3 cellular contexts compared by ENCODE assay signal in genomic region chr2:25504266-25504665, GRCh38.
TF ChIP-seq lines count a peak whose summit lies in the region.

No MANE protein-coding gene starts in this region.

TF ChIP-seq in HepG2, 621 proteins besides CTCF, POLR2A, EP300 and RAD21 (continues in another document):
- TF ChIP-seq, protein P1, sequence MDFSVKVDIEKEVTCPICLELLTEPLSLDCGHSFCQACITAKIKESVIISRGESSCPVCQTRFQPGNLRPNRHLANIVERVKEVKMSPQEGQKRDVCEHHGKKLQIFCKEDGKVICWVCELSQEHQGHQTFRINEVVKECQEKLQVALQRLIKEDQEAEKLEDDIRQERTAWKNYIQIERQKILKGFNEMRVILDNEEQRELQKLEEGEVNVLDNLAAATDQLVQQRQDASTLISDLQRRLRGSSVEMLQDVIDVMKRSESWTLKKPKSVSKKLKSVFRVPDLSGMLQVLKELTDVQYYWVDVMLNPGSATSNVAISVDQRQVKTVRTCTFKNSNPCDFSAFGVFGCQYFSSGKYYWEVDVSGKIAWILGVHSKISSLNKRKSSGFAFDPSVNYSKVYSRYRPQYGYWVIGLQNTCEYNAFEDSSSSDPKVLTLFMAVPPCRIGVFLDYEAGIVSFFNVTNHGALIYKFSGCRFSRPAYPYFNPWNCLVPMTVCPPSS (IDR thresholded peaks at IDR 0.05), result peak; percentile 74; the same call in 1 of the 2 replicates
- TF ChIP-seq SP1 (IDR thresholded peaks at IDR 0.05) (peak; percentile 5; the same call in 1 of the 2 replicates), SP1 (CRISPR knock-in tag; IDR thresholded peaks at IDR 0.05) (no peak), ZNF770 (CRISPR knock-in tag; IDR thresholded peaks at IDR 0.05) (no peak)

TF ChIP-seq in WTC11, 78 proteins besides CTCF, POLR2A, EP300 and RAD21:
- TF ChIP-seq ZNF512 (CRISPR knock-in tag; IDR thresholded peaks at IDR 0.05; ENCODE audit: borderline replicate concordance) (0 out of 2 replicates have a peak, but pooled peaks have one; percentile 59), TEAD1 (CRISPR knock-in tag; IDR thresholded peaks at IDR 0.05) (no peak)

TF ChIP-seq in K562, 482 proteins besides CTCF, POLR2A, EP300 and RAD21 (continued from another document):
- TF ChIP-seq, protein P2, sequence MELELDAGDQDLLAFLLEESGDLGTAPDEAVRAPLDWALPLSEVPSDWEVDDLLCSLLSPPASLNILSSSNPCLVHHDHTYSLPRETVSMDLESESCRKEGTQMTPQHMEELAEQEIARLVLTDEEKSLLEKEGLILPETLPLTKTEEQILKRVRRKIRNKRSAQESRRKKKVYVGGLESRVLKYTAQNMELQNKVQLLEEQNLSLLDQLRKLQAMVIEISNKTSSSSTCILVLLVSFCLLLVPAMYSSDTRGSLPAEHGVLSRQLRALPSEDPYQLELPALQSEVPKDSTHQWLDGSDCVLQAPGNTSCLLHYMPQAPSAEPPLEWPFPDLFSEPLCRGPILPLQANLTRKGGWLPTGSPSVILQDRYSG (tag; conservative IDR thresholded peaks at IDR 0.05; ENCODE audit: low read depth), result no peak
- TF ChIP-seq ZBTB5 (IDR thresholded peaks at IDR 0.05) (peak; percentile 29; the same call in 1 of the 2 replicates), STAT6 (CRISPR knock-in tag; IDR thresholded peaks at IDR 0.05) (no peak), OTX1 (CRISPR knock-in tag; IDR thresholded peaks at IDR 0.05) (peak; percentile 43; the same call in 1 of the 2 replicates), SP1 (CRISPR knock-in tag; IDR thresholded peaks at IDR 0.05) (no peak), GATAD2A (IDR thresholded peaks at IDR 0.05) (0 out of 2 replicates have a peak, but pooled peaks have one; percentile 23), IRF2 (CRISPR knock-in tag; IDR thresholded peaks at IDR 0.05) (no peak), NUFIP1 (IDR thresholded peaks at IDR 0.05; ENCODE audit: partially characterized antibody) (no peak), BCLAF1 (IDR thresholded peaks at IDR 0.05; ENCODE audit: borderline replicate concordance in 1 of 2, control insufficient read depth in 1 of 2, low read depth in 2 of 2, low read length in 1 of 2) (0 out of 4 replicates have a peak, but pooled peaks of 1 of the 2 experiments have one; percentile 25), ZNF512 (tag; IDR thresholded peaks at IDR 0.05) (peak; percentile 96)
- TF ChIP-seq, protein P3, sequence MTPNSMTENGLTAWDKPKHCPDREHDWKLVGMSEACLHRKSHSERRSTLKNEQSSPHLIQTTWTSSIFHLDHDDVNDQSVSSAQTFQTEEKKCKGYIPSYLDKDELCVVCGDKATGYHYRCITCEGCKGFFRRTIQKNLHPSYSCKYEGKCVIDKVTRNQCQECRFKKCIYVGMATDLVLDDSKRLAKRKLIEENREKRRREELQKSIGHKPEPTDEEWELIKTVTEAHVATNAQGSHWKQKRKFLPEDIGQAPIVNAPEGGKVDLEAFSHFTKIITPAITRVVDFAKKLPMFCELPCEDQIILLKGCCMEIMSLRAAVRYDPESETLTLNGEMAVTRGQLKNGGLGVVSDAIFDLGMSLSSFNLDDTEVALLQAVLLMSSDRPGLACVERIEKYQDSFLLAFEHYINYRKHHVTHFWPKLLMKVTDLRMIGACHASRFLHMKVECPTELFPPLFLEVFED (CRISPR knock-in tag; conservative IDR thresholded peaks at IDR 0.05), result 0 out of 2 replicates have a peak, but pooled peaks have one; percentile 57
- TF ChIP-seq, protein P4, sequence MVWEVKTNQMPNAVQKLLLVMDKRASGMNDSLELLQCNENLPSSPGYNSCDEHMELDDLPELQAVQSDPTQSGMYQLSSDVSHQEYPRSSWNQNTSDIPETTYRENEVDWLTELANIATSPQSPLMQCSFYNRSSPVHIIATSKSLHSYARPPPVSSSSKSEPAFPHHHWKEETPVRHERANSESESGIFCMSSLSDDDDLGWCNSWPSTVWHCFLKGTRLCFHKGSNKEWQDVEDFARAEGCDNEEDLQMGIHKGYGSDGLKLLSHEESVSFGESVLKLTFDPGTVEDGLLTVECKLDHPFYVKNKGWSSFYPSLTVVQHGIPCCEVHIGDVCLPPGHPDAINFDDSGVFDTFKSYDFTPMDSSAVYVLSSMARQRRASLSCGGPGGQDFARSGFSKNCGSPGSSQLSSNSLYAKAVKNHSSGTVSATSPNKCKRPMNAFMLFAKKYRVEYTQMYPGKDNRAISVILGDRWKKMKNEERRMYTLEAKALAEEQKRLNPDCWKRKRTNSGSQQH (CRISPR knock-in tag; IDR thresholded peaks at IDR 0.05), result peak; percentile 38; the same call in 1 of the 2 replicates
